ENCODE assay signal across 6 cellular contexts in genomic region chr19:52896431-52897148, GRCh38. TPM values are rescaled to one million over a fixed set of nuclear protein-coding genes. Genes with fewer than 3 reads are reported as not detected.
DNase-seq lines count a peak whose midpoint lies in the region; ATAC-seq lines count a peak whose summit lies in the region.

No MANE protein-coding gene starts in this region.

- H3K4me3 ChIP-seq in HUES48 (ENCODE audit: low read depth, low read length) = peak overlapping the region; percentile 95

- H3K27me3 ChIP-seq in HUES48 (ENCODE audit: control insufficient read depth, insufficient read depth, low read length) = no peaks in the 10 kb centered on the region

- DNase-seq in COR-L47 (lab: John Stamatoyannopoulos, UW) = peak; percentile 17
- DNase-seq in T47D (ENCODE audit: low read depth in 1 of 2, low spot score in 1 of 2) = peak; percentile 38 to 70
- peak; percentile 3 for DNase-seq in naive B cell
- DNase-seq in mesenteric fat pad (ENCODE audit: low spot score) = no peak

- H3K9me3 ChIP-seq in HUES48 (ENCODE audit: control insufficient read depth, insufficient read depth, low read length) = no peaks in the 10 kb centered on the region

- in situ Hi-C loops in T47D (cut with HindIII; ENCODE audit: low pct_unique_long_range_greater_than_20kb, low sequenced_read_pairs) = no loop called here

- peak overlapping the region; percentile 88 to 98 (median 96) for H3K4me3 Mint-ChIP-seq in naive B cell

- H3K27ac ChIP-seq in HUES48 (ENCODE audit: low read depth, low read length) = peak overlapping the region; percentile 98

- H3K9me3 Mint-ChIP-seq in naive B cell = peaks cover 0 to 1% (median 0%) of the 10 kb centered on the region in 7 donors

- H3K36me3 ChIP-seq in HUES48 (ENCODE audit: control insufficient read depth, insufficient read depth, low read length) = peaks cover 21% of the 10 kb centered on the region

- H3K27ac Mint-ChIP-seq in naive B cell = peak overlapping the region; percentile 27 to 97 (median 90)

- peaks cover 7% of the 10 kb centered on the region; the same call in 1 of the 2 replicates for H3K4me1 ChIP-seq in HUES48 (ENCODE audit: control insufficient read depth, insufficient read depth, low read length)

- H3K9ac ChIP-seq in HUES48 (ENCODE audit: low read depth, low read length) = peak overlapping the region; percentile 87

- H3K4me1 Mint-ChIP-seq in naive B cell = peaks cover 22 to 49% (median 44%) of the 10 kb centered on the region in 3 donors

- H3K27me3 Mint-ChIP-seq in naive B cell = no peaks in the 10 kb centered on the region

- no peak for ATAC-seq in naive B cell (ENCODE audit: low read depth in 2 of 2)
- ATAC-seq in GM18867 (IDR thresholded peaks at IDR 0.05; ENCODE audit: unreplicated experiment) = no peak

- peaks cover 12 to 15% of the 10 kb centered on the region in 2 donors for H3K36me3 Mint-ChIP-seq in naive B cell

RNA-seq across cellular contexts. Expression of gene ZNF320, which starts 0.8 kb away (rescaled TPM):
- polyA plus RNA-seq in naive B cell (ENCODE audit: low read depth in 6 of 6) = 10 to 100 TPM in 2 of 6 donors, 1 to 10 TPM in 3, not detected in 1; 4.6 to 11.7 (median 7.3) TPM
- total RNA-seq in mesenteric fat pad = 9.3 TPM

RNA-seq across cellular contexts. Expression of gene ZNF888, which starts 26.6 kb away (rescaled TPM):
- 1 to 10 TPM in 5 of 6 donors, not detected in 1; 1.7 to 5.2 (median 4.1) TPM for polyA plus RNA-seq in naive B cell (ENCODE audit: low read depth in 6 of 6)
- 2.6 TPM for total RNA-seq in mesenteric fat pad

RNA-seq across cellular contexts. Expression of gene ZNF468, which starts 39.2 kb away (rescaled TPM):
- polyA plus RNA-seq in naive B cell (ENCODE audit: low read depth in 6 of 6) = 10 to 100 TPM; 22.0 to 44.5 (median 30.3) TPM
- total RNA-seq in mesenteric fat pad = 10.5 TPM
